In genomic region chr2:240433973-240434727, GRCh38 we compare ENCODE assay signal across 8 cellular contexts. TPM values are rescaled to one million over a fixed set of nuclear protein-coding genes. Genes with fewer than 3 reads are reported as not detected.
DNase-seq lines count a peak whose midpoint lies in the region; ATAC-seq and TF ChIP-seq lines count a peak whose summit lies in the region.

No MANE protein-coding gene starts in this region.

- no peaks in the 10 kb centered on the region for H3K9me3 Mint-ChIP-seq in naive B cell

- ATAC-seq in T-helper 17 cell = no peak
- ATAC-seq in naive B cell (ENCODE audit: low read depth in 2 of 2) = no peak
- ATAC-seq in HG03432 (IDR thresholded peaks at IDR 0.05; ENCODE audit: unreplicated experiment) = no peak
- no peak for ATAC-seq in GM18873 (IDR thresholded peaks at IDR 0.05; ENCODE audit: low FRiP score, unreplicated experiment)
- no peak for ATAC-seq in HG03469 (IDR thresholded peaks at IDR 0.05; ENCODE audit: unreplicated experiment)
- ATAC-seq in HG03378 (IDR thresholded peaks at IDR 0.05; ENCODE audit: unreplicated experiment) = no peak

- no peaks in the 10 kb centered on the region for H3K9me3 ChIP-seq in T-helper 17 cell (ENCODE audit: control insufficient read depth, low read length, poor library complexity, severe bottlenecking)

- no peak for TF ChIP-seq CTCF in epithelial cell of esophagus (IDR thresholded peaks at IDR 0.05; ENCODE audit: insufficient read depth, low read depth, low read length, missing control alignments)

- DNase-seq in H7 (no peak), T-helper 17 cell (peak in 1 of 3 donors; percentile 6), epithelial cell of esophagus (ENCODE audit: low read depth) (peak; percentile 99), naive B cell (no peak)

- H3K4me1 Mint-ChIP-seq in T-helper 17 cell = peaks cover 7% of the 10 kb centered on the region
- peaks cover 8 to 20% (median 17%) of the 10 kb centered on the region in 3 donors for H3K4me1 Mint-ChIP-seq in naive B cell

- H3K4me3 Mint-ChIP-seq in T-helper 17 cell (peak overlapping the region; percentile 86), naive B cell (peak overlapping the region; percentile 81 to 94 (median 88))

- H3K27me3 Mint-ChIP-seq in T-helper 17 cell = peaks cover 25% of the 10 kb centered on the region
- peaks cover 3 to 47% (median 44%) of the 10 kb centered on the region in 3 donors for H3K27me3 Mint-ChIP-seq in naive B cell

- H3K27me3 ChIP-seq in H7 (ENCODE audit: control insufficient read depth, insufficient read depth, low read length) = peaks cover 23% of the 10 kb centered on the region

- H3K4me3 ChIP-seq in H7 (ENCODE audit: insufficient read depth, low read depth, low read length) (peak overlapping the region; percentile 64), epithelial cell of esophagus (ENCODE audit: low read length) (peak overlapping the region; percentile 80)

- H3K36me3 ChIP-seq in H7 (replicated peaks; ENCODE audit: control insufficient read depth, insufficient read depth, low read length) = no peaks in the 10 kb centered on the region

- H3K36me3 Mint-ChIP-seq in T-helper 17 cell (ENCODE audit: low read depth) = no peaks in the 10 kb centered on the region
- H3K36me3 Mint-ChIP-seq in naive B cell = no peaks in the 10 kb centered on the region

- H3K27ac Mint-ChIP-seq in T-helper 17 cell (no peak overlapping the region), naive B cell (peak overlapping the region in 4 of 6 donors; percentile 36 to 95 (median 78))

RNA-seq across cellular contexts. Expression of gene GPC1, which starts 1.3 kb away (rescaled TPM):
- total RNA-seq in H7 (2014; rRNA removed; shearing (Covaris generic)) = 28.4 and 32.0 TPM in 2 replicates
- 1 to 10 TPM; 1.5 to 1.7 TPM for total RNA-seq in T-helper 17 cell
- under 1 TPM in 5 of 6 donors, not detected in 1; 0.12 to 0.47 (median 0.36) TPM for polyA plus RNA-seq in naive B cell (ENCODE audit: low read depth in 6 of 6)

Comparison
In these comparisons a context has a peak if more than half of its experiments do, and no peak if none do; other contexts are left out.
1. RNA of gene GPC1, which starts 1.3 kb away (total RNA-seq): 28.4 to 32.0 TPM in H7; 1.5 to 1.7 TPM in T-helper 17 cell; every median in the first group is over 10 times any median in the second.